In genomic region chr19:32662186-32662585, GRCh38 we compare ENCODE assay signal across 1 cellular context.
TF ChIP-seq lines count a peak whose summit lies in the region.

No MANE protein-coding gene starts in this region.

TF ChIP-seq in endothelial cell of umbilical vein, 7 proteins besides CTCF, POLR2A, EP300 and RAD21:
- TF ChIP-seq FOS (IDR thresholded peaks at IDR 0.05; ENCODE audit: borderline replicate concordance, insufficient read depth, low read length) (peak; percentile 87), POLR2AphosphoS5 (IDR thresholded peaks at IDR 0.05; ENCODE audit: insufficient read depth, low read depth, low read length) (no peak), EZH2 (IDR thresholded peaks at IDR 0.05; ENCODE audit: borderline replicate concordance, low read depth, low read length, severe bottlenecking) (no peak), JUN (IDR thresholded peaks at IDR 0.05; ENCODE audit: borderline replicate concordance, insufficient read depth, insufficient read length, low read depth) (peak; percentile 27), GATA2 (IDR thresholded peaks at IDR 0.05; ENCODE audit: insufficient read depth, insufficient read length, low read depth, low read length) (no peak), MAX (IDR thresholded peaks at IDR 0.05; ENCODE audit: insufficient read depth, insufficient read length) (no peak), MYC (IDR thresholded peaks at IDR 0.05; ENCODE audit: low read depth, low read length) (no peak)
